In genomic region chr3:161336661-161337060, GRCh38 we compare ENCODE assay signal across 29 cellular contexts. TPM values are rescaled to one million over a fixed set of nuclear protein-coding genes. Genes with fewer than 3 reads are reported as not detected.
DNase-seq lines count a peak whose midpoint lies in the region; ATAC-seq lines count a peak whose summit lies in the region.
"Had no signal": no experiment of that assay in that cellular context is flagged by ENCODE, and none has a peak within 500 bp of the region (broad histone marks: within the 10 kb centered on the region; RNA-seq: fewer than 3 reads in every experiment).

No MANE protein-coding gene starts in this region.

- no peaks in the 10 kb centered on the region for H3K9me3 ChIP-seq in SJCRH30 (replicated peaks)
- H3K9me3 ChIP-seq: breast epithelium, transverse colon had no signal

- H3K27ac ChIP-seq in SJCRH30 = no peak overlapping the region
- H3K27ac ChIP-seq: breast epithelium, epithelial cell of prostate, HL-60, transverse colon had no signal

- peak; percentile 15 for DNase-seq in CD1c-positive myeloid dendritic cell (ENCODE audit: extremely low spot score)
- peak; percentile 9 for DNase-seq in MV-4-11 (lab: John Stamatoyannopoulos, UW)
- DNase-seq in SJCRH30 = no peak
- no peak for DNase-seq in activated CD4-positive, alpha-beta T cell treated with anti-CD3 and anti-CD28 coated beads for 1 hour
- DNase-seq: activated CD4-positive, alpha-beta T cell treated with anti-CD3 and anti-CD28 coated beads for 48 hours; activated naive CD4-positive, alpha-beta T cell treated with anti-CD3 and anti-CD28 coated beads, Interleukin-2, amount 50 U/mL, for 16 hours; activated T-cell treated with anti-CD3 and anti-CD28 coated beads, Interleukin-2, amount 50 U/mL, for 48 hours; amygdala; CD8-positive, alpha-beta memory T cell; DMS153; effector CD4-positive, alpha-beta T cell; H7; head of caudate nucleus; kidney glomerular epithelial cell; NCI-H1048; NCI-H187; posterior cingulate gyrus; transverse colon had no signal

- H3K27me3 ChIP-seq in SJCRH30 = no peaks in the 10 kb centered on the region
- H3K27me3 ChIP-seq: breast epithelium, transverse colon had no signal

- no peak overlapping the region for H3K4me3 ChIP-seq in SJCRH30
- H3K4me3 ChIP-seq: breast epithelium, transverse colon had no signal

- H3K4me1 ChIP-seq in SJCRH30 = peaks cover 14% of the 10 kb centered on the region
- H3K4me1 ChIP-seq: breast epithelium, transverse colon had no signal

- ATAC-seq in GM18909 (IDR thresholded peaks at IDR 0.05; ENCODE audit: poor library complexity, unreplicated experiment) = peak; percentile 59
- ATAC-seq in HG02642 (IDR thresholded peaks at IDR 0.05; ENCODE audit: poor library complexity, unreplicated experiment) = peak; percentile 53
- ATAC-seq in GM19023 (IDR thresholded peaks at IDR 0.05; ENCODE audit: unreplicated experiment) = no peak
- ATAC-seq in GM19467 (IDR thresholded peaks at IDR 0.05; ENCODE audit: unreplicated experiment) = no peak

- H3K36me3 ChIP-seq in SJCRH30 = no peaks in the 10 kb centered on the region
- H3K36me3 ChIP-seq: breast epithelium, transverse colon had no signal

RNA-seq across cellular contexts. Expression of gene SPTSSB, which starts 34.7 kb away (rescaled TPM):
- total RNA-seq in SJCRH30 (2014; rRNA removed; shearing (Covaris generic)) = 0.12 and 0.18 TPM in 2 replicates
- total RNA-seq: CD8-positive, alpha-beta memory T cell; G401; lung microvascular endothelial cell; SK-MEL-5; T-helper 1 cell treated with Interleukin-12 subunit alpha and Interleukin-12 subunit beta and Interleukin-4 antibody, amounts not matched to agents 30 ng/mL and 1 ng/mL, for 36 hours had no signal

Comparison
In these comparisons a context has a peak if more than half of its experiments do, and no peak if none do; other contexts are left out.
1. DNase-seq: peak in CD1c-positive myeloid dendritic cell (single experiment) and MV-4-11 (single experiment); none in SJCRH30 (0 of 2) and activated CD4-positive, alpha-beta T cell treated with anti-CD3 and anti-CD28 coated beads for 1 hour (single experiment).
2. ATAC-seq: peak in GM18909 (single experiment) and HG02642 (single experiment); none in GM19023 (single experiment) and GM19467 (single experiment).